Comparison of ENCODE assay signal across 17 cellular contexts in the genomic region with DNA sequence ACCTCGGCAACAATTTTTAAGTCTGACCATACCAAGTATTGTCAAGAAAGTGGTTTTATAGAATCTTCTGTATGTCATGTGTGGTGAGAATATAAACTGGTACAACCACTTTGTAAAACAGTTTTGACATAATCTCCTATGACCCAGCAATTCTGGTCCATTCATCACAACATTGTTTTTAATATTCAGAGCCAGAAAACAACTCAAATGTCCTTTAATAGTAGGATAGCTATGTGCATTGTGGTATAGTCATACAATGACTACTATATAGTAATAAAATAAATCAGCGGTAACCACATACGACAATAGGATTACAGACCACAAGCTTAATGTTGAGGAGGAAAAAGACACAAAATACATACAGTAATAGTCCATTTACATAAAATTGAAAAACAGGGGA.
"Had no signal": no experiment of that assay in that cellular context is flagged by ENCODE, and none has a peak within 500 bp of the region (broad histone marks: within the 10 kb centered on the region; RNA-seq: fewer than 3 reads in every experiment).

No MANE protein-coding gene starts in this region.

- H3K27ac ChIP-seq: esophagus muscularis mucosa, gastrocnemius medialis, heart right ventricle, left lung, neutrophil, ovary, suprapubic skin, thyroid gland had no signal

- H3K9me3 ChIP-seq: esophagus muscularis mucosa, gastrocnemius medialis, left lung, neutrophil, ovary, suprapubic skin, thyroid gland had no signal

- H3K36me3 ChIP-seq: esophagus muscularis mucosa, gastrocnemius medialis, heart right ventricle, left lung, neutrophil, ovary, suprapubic skin, thyroid gland had no signal

- H3K4me1 ChIP-seq: esophagus muscularis mucosa, gastrocnemius medialis, heart right ventricle, left lung, suprapubic skin, thyroid gland had no signal

- H3K27me3 ChIP-seq: esophagus muscularis mucosa, gastrocnemius medialis, heart right ventricle, left lung, neutrophil, ovary, suprapubic skin, thyroid gland had no signal

- ATAC-seq: gastrocnemius medialis; naive thymus-derived CD4-positive, alpha-beta T cell; right cardiac atrium; stimulated activated effector memory CD8-positive, alpha-beta T cell treated with anti-CD3 and anti-CD28 coated beads, Interleukin-12 subunit alpha, Interleukin-12 subunit beta, amount 100 ng/mL, for 72 hours; stimulated activated naive CD8-positive, alpha-beta T cell treated with anti-CD3 and anti-CD28 coated beads, Interleukin-15, Interleukin-2, amounts not matched to agents 100 U/mL and 50 U/mL, for 24 hours had no signal

- DNase-seq: effector memory CD4-positive, alpha-beta T cell; gastrocnemius medialis; heart right ventricle; left lung; naive thymus-derived CD4-positive, alpha-beta T cell; ovary; right cardiac atrium; small intestine; stimulated activated CD4-positive, alpha-beta T cell treated with anti-CD3 and anti-CD28 coated beads, Interleukin-2, amount 100 ng/mL, for 48 hours; stimulated activated CD8-positive, alpha-beta memory T cell treated with anti-CD3 and anti-CD28 coated beads, Interleukin-4, amount 100 ng/mL, for 48 hours; stimulated activated naive CD8-positive, alpha-beta T cell treated with anti-CD3 and anti-CD28 coated beads, Interleukin-15, Interleukin-2, amounts not matched to agents 100 U/mL and 50 U/mL, for 24 hours; thyroid gland had no signal

- H3K4me3 ChIP-seq: esophagus muscularis mucosa, gastrocnemius medialis, heart right ventricle, left lung, lung, ovary, suprapubic skin, thyroid gland had no signal
